ENCODE assay signal across 25 cellular contexts in the genomic region with DNA sequence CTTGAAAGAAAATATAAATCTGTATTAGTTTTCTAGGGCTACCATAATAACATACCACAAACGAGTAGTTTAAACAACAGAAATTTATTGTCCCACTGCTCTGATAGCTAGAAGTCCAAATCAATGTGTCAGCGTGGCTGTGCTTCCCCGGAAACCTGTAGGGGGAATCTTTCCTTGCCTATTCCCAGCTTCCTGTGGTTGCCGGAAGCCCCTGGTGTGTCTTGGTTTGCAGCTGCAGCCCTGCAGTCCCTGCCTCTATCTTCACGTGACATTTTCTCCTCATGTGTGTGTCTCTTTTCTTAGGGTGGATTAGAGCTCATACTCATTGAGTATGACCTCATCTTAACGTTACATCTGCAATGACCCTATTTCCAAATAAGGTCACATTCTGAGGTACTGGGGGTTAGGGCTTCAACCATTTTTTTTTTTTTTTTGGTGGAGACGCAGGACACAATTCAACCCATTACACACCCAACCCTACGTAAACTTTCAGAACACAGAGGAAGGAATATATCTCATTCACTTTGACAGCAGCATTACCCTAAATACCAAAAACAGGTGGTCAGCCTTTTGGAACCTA.
DNase-seq lines count a peak whose midpoint lies in the region; ATAC-seq and TF ChIP-seq lines count a peak whose summit lies in the region.
"Had no signal": no experiment of that assay in that cellular context is flagged by ENCODE, and none has a peak within 500 bp of the region (broad histone marks: within the 10 kb centered on the region; RNA-seq: fewer than 3 reads in every experiment).

No MANE protein-coding gene starts in this region.

- intact Hi-C loops in Right ventricle myocardium inferior (cut with DNase I): no loop called here

- no peak overlapping the region for H3K27ac ChIP-seq in brain microvascular endothelial cell
- H3K27ac ChIP-seq in MM.1S (ENCODE audit: low read length): no peak overlapping the region
- H3K27ac ChIP-seq: heart right ventricle, parathyroid adenoma, RWPE1, sigmoid colon, SK-N-MC, stomach, tibial nerve had no signal

- H3K9me3 ChIP-seq in MM.1S (replicated peaks; ENCODE audit: insufficient read depth, low read length): no peaks in the 10 kb centered on the region
- H3K9me3 ChIP-seq: sigmoid colon, stomach had no signal

- DNase-seq in NCI-H82 (lab: John Stamatoyannopoulos, UW): peak; percentile 40
- DNase-seq in NCI-H82 treated with DMSO at 0.1 percent for 48 hours (lab: John Stamatoyannopoulos, UW; ENCODE audit: unreplicated experiment): no peak
- DNase-seq in brain microvascular endothelial cell: no peak
- peak; percentile 65 for DNase-seq in iPS-NIHi7 (ENCODE audit: extremely low spot score)
- no peak for DNase-seq in MM.1S
- DNase-seq in Right ventricle myocardium inferior (ENCODE audit: missing footprints): no peak
- DNase-seq in T1000 (lab: John Stamatoyannopoulos, UW): no peak
- DNase-seq: aorta; caudate nucleus; CD4-positive, alpha-beta memory T cell; dermis blood vessel endothelial cell; DMS53; heart right ventricle; NCI-H1694; NCI-H526; nephron progenitor cell; sigmoid colon; stimulated activated CD4-positive, alpha-beta T cell treated with anti-CD3 and anti-CD28 coated beads, Interleukin-15, amount 100 ng/mL, for 24 hours; stomach; T-helper 2 cell had no signal

- H3K36me3 ChIP-seq in brain microvascular endothelial cell (replicated peaks): peaks cover 12% of the 10 kb centered on the region
- H3K36me3 ChIP-seq in MM.1S (replicated peaks; ENCODE audit: insufficient read depth, low read length): no peaks in the 10 kb centered on the region

- H3F3A ChIP-seq in MM.1S (ENCODE audit: insufficient read depth, low read length): no peaks in the 10 kb centered on the region

- H3K27me3 ChIP-seq in brain microvascular endothelial cell (replicated peaks): no peaks in the 10 kb centered on the region
- H3K27me3 ChIP-seq in MM.1S (replicated peaks; ENCODE audit: insufficient read depth, low read length): no peaks in the 10 kb centered on the region
- H3K27me3 ChIP-seq: heart right ventricle, sigmoid colon, stomach, tibial nerve had no signal

- ATAC-seq in Right ventricle myocardium inferior: no peak
- ATAC-seq in GM21717 (IDR thresholded peaks at IDR 0.05; ENCODE audit: unreplicated experiment): no peak
- ATAC-seq: heart right ventricle had no signal

- in situ Hi-C loops in brain microvascular endothelial cell (cut with HindIII; ENCODE audit: low pct_ligation_motif_present, low sequenced_read_pairs): no loop called here

- no peak overlapping the region for H2AFZ ChIP-seq in MM.1S (ENCODE audit: low read length)
- H2AFZ ChIP-seq: parathyroid adenoma had no signal

- no peak overlapping the region for H3K4me2 ChIP-seq in MM.1S (ENCODE audit: low read depth, low read length)

- H3K79me2 ChIP-seq in MM.1S (ENCODE audit: low read length): no peaks in the 10 kb centered on the region

- no peak overlapping the region for H3K9ac ChIP-seq in MM.1S (ENCODE audit: low read length)
- H3K9ac ChIP-seq: parathyroid adenoma had no signal

- no peaks in the 10 kb centered on the region for H3K9me2 ChIP-seq in MM.1S (replicated peaks; ENCODE audit: insufficient read depth, low read length)

- H3K4me3 ChIP-seq in brain microvascular endothelial cell (ENCODE audit: low read depth, low read length): no peak overlapping the region
- no peak overlapping the region for H3K4me3 ChIP-seq in MM.1S (ENCODE audit: low read length)
- H3K4me3 ChIP-seq: heart right ventricle, sigmoid colon, SK-N-MC, stomach, tibial nerve had no signal

- TF ChIP-seq CTCF in brain microvascular endothelial cell (IDR thresholded peaks at IDR 0.05; ENCODE audit: low read depth, low read length, missing control alignments) (peak; percentile 33), MM.1S (IDR thresholded peaks at IDR 0.05; ENCODE audit: low read length) (no peak)

- no peaks in the 10 kb centered on the region for H3K4me1 ChIP-seq in MM.1S (ENCODE audit: low read length)
- H3K4me1 ChIP-seq: heart right ventricle, parathyroid adenoma, sigmoid colon, stomach, tibial nerve had no signal

- no peaks in the 10 kb centered on the region for H4K20me1 ChIP-seq in MM.1S (ENCODE audit: insufficient read depth, low read length)

Comparison
In these comparisons a context has a peak if more than half of its experiments do, and no peak if none do; other contexts are left out.
1. DNase-seq: peak in NCI-H82 (single experiment) and iPS-NIHi7 (single experiment); none in NCI-H82 treated with DMSO at 0.1 percent for 48 hours (single experiment), brain microvascular endothelial cell (single experiment), MM.1S (single experiment), Right ventricle myocardium inferior (single experiment) and T1000 (single experiment).